In the genomic region with DNA sequence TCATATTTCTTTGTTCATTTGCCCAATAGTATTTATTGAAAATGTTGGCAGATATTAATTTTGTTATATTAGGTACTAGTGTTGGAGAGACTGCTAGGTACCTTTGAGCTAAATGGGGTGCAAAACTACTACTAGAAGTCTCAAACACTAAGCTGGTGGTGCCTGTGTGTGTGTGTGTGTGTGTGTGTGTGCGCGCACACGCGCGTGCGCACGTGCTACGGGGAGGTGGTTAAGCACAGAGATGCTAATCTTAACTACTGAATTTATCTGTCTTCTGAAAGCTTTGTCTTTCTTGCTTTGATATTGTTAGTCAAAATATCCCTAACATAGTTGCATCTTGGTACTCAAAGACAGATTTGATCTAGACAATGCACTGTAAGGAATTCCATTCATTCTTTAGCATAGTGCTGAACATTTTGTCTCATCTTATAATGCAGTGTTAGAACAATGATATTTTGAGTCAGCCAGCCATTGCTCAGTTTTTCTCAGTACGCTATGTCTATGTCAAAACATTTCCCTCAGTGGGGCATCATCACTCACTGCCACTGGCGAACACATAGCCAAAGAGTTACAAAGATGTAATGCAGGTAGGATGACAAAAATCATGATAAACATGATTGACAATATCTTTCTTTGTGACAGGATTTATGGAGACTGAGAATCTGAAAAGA, we compare ENCODE assay signal across 35 cellular contexts.
"Had no signal": no experiment of that assay in that cellular context is flagged by ENCODE, and none has a peak within 500 bp of the region (broad histone marks: within the 10 kb centered on the region; RNA-seq: fewer than 3 reads in every experiment).

No MANE protein-coding gene starts in this region.

- H3K27ac Mint-ChIP-seq: activated CD4-positive, alpha-beta memory T cell treated with anti-CD3 and anti-CD28 coated beads, Interleukin-2, amount 10 ng/mL, durations not matched to agents 7 days and 5 days; activated CD8-positive, alpha-beta memory T cell treated with anti-CD3 and anti-CD28 coated beads, Interleukin-2, amount 10 ng/mL, durations not matched to agents 7 days and 5 days; activated naive CD4-positive, alpha-beta T cell treated with anti-CD3 and anti-CD28 coated beads, Interleukin-2, amount 10 ng/mL, durations not matched to agents 7 days and 5 days; activated naive CD8-positive, alpha-beta T cell; activated naive CD8-positive, alpha-beta T cell treated with anti-CD3 and anti-CD28 coated beads, Interleukin-2, amount 50 U/mL, for 24 hours; T-cell; T-helper 17 cell had no signal

- H3K4me3 Mint-ChIP-seq: activated CD4-positive, alpha-beta memory T cell treated with anti-CD3 and anti-CD28 coated beads, Interleukin-2, amount 10 ng/mL, durations not matched to agents 7 days and 5 days; activated CD8-positive, alpha-beta memory T cell treated with anti-CD3 and anti-CD28 coated beads, Interleukin-2, amount 10 ng/mL, durations not matched to agents 7 days and 5 days; activated naive CD4-positive, alpha-beta T cell treated with anti-CD3 and anti-CD28 coated beads, Interleukin-2, amount 10 ng/mL, durations not matched to agents 7 days and 5 days; activated naive CD8-positive, alpha-beta T cell; activated naive CD8-positive, alpha-beta T cell treated with anti-CD3 and anti-CD28 coated beads, Interleukin-2, amount 50 U/mL, for 24 hours; T-cell; T-helper 17 cell had no signal

- H3K9me3 ChIP-seq: ascending aorta, MG63 had no signal

- H3K27ac ChIP-seq: ascending aorta, breast epithelium, SJCRH30, SK-N-MC, WERI-Rb-1 had no signal

- H3K4me1 ChIP-seq: ascending aorta, breast epithelium, SJCRH30 had no signal

- H3K4me1 Mint-ChIP-seq: activated CD4-positive, alpha-beta memory T cell treated with anti-CD3 and anti-CD28 coated beads, Interleukin-2, amount 10 ng/mL, durations not matched to agents 7 days and 5 days; activated CD8-positive, alpha-beta memory T cell treated with anti-CD3 and anti-CD28 coated beads, Interleukin-2, amount 10 ng/mL, durations not matched to agents 7 days and 5 days; activated naive CD4-positive, alpha-beta T cell treated with anti-CD3 and anti-CD28 coated beads, Interleukin-2, amount 10 ng/mL, durations not matched to agents 7 days and 5 days; activated naive CD8-positive, alpha-beta T cell treated with anti-CD3 and anti-CD28 coated beads, Interleukin-2, amount 50 U/mL, for 24 hours; T-cell; T-helper 17 cell had no signal

- ATAC-seq: activated CD8-positive, alpha-beta memory T cell treated with anti-CD3 and anti-CD28 coated beads, Interleukin-2, amount 10 ng/mL, durations not matched to agents 7 days and 5 days; activated naive CD8-positive, alpha-beta T cell treated with anti-CD3 and anti-CD28 coated beads, Interleukin-2, amount 50 U/mL, for 24 hours; Panc1; T-cell; T-helper 17 cell had no signal

- H3K36me3 ChIP-seq: ascending aorta, breast epithelium, MG63, SJCRH30, WERI-Rb-1 had no signal

- DNase-seq: activated CD4-positive, alpha-beta memory T cell treated with anti-CD3 and anti-CD28 coated beads, Interleukin-2, amount 10 ng/mL, durations not matched to agents 7 days and 5 days; activated CD4-positive, alpha-beta T cell treated with anti-CD3 and anti-CD28 coated beads for 1 hour; activated CD4-positive, alpha-beta T cell treated with anti-CD3 and anti-CD28 coated beads for 48 hours; activated CD4-positive, CD25-positive, alpha-beta regulatory T cell; activated CD8-positive, alpha-beta memory T cell treated with anti-CD3 and anti-CD28 coated beads for 24 hours; activated CD8-positive, alpha-beta memory T cell treated with anti-CD3 and anti-CD28 coated beads, Interleukin-2, amount 10 ng/mL, durations not matched to agents 7 days and 5 days; activated CD8-positive, alpha-beta memory T cell treated with anti-CD3 and anti-CD28 coated beads, Interleukin-2, amount 50 U/mL, for 48 hours; activated effector memory CD4-positive, alpha-beta T cell treated with Interleukin-2 at 50 U/mL for 16 hours; activated naive CD4-positive, alpha-beta T cell treated with anti-CD3 and anti-CD28 coated beads, Interleukin-2, amount 10 ng/mL, durations not matched to agents 7 days and 5 days; activated naive CD8-positive, alpha-beta T cell treated with anti-CD3 and anti-CD28 coated beads, Interleukin-2, amount 50 U/mL, for 24 hours; activated T-cell treated with anti-CD3 and anti-CD28 coated beads, Interleukin-2, amount 50 U/mL, for 48 hours; amygdala; Kasumi-1; KBM-7; MG63; NCI-H1048; NCI-H1105 treated with DMSO at 0.1 percent for 48 hours; NCI-H1436; NCI-H1694; NCI-H1930; NCI-H2081 treated with DMSO at 0.1 percent for 48 hours; NCI-H226; NCI-H446 treated with DMSO at 0.1 percent for 48 hours; NCI-H524; SHP77; SJCRH30; T-cell; T-helper 17 cell; T-helper 9 cell; WERI-Rb-1 had no signal

- H3K27me3 ChIP-seq: ascending aorta, breast epithelium, MG63, SJCRH30 had no signal

- H3K4me3 ChIP-seq: ascending aorta, breast epithelium, MG63, SJCRH30, SK-N-MC had no signal

- H3K27me3 Mint-ChIP-seq: activated CD4-positive, alpha-beta memory T cell treated with anti-CD3 and anti-CD28 coated beads, Interleukin-2, amount 10 ng/mL, durations not matched to agents 7 days and 5 days; activated CD8-positive, alpha-beta memory T cell treated with anti-CD3 and anti-CD28 coated beads, Interleukin-2, amount 10 ng/mL, durations not matched to agents 7 days and 5 days; activated naive CD4-positive, alpha-beta T cell treated with anti-CD3 and anti-CD28 coated beads, Interleukin-2, amount 10 ng/mL, durations not matched to agents 7 days and 5 days; activated naive CD8-positive, alpha-beta T cell; activated naive CD8-positive, alpha-beta T cell treated with anti-CD3 and anti-CD28 coated beads, Interleukin-2, amount 50 U/mL, for 24 hours; T-cell; T-helper 17 cell had no signal

- H3K36me3 Mint-ChIP-seq: activated CD8-positive, alpha-beta memory T cell treated with anti-CD3 and anti-CD28 coated beads, Interleukin-2, amount 10 ng/mL, durations not matched to agents 7 days and 5 days; activated naive CD4-positive, alpha-beta T cell treated with anti-CD3 and anti-CD28 coated beads, Interleukin-2, amount 10 ng/mL, durations not matched to agents 7 days and 5 days; activated naive CD8-positive, alpha-beta T cell; T-cell had no signal
